In genomic region chr12:115597157-115597712, GRCh38 we compare ENCODE assay signal across 14 cellular contexts.
DNase-seq lines count a peak whose midpoint lies in the region; ATAC-seq and TF ChIP-seq lines count a peak whose summit lies in the region.
"Had no signal": no experiment of that assay in that cellular context is flagged by ENCODE, and none has a peak within 500 bp of the region (broad histone marks: within the 10 kb centered on the region; RNA-seq: fewer than 3 reads in every experiment).

No MANE protein-coding gene starts in this region.

- peaks cover 0 to 6% of the 10 kb centered on the region in 2 experiments; a peak in 2 of 4 replicates for H3K4me1 ChIP-seq in HCT116 (ENCODE audit: control insufficient read depth in 1 of 2, insufficient read depth in 2 of 2, low read length in 2 of 2)
- H3K4me1 ChIP-seq in sigmoid colon, result peaks cover 0 to 13% (median 11%) of the 10 kb centered on the region in 4 donors
- H3K4me1 ChIP-seq in osteoblast (ENCODE audit: insufficient read depth, low read length), result no peaks in the 10 kb centered on the region

- POLR2A ChIA-PET in HCT116 (lab: Charles Lee), result no interaction called here

- H3K9me3 ChIP-seq in HCT116 (ENCODE audit: control insufficient read depth in 1 of 2, insufficient read depth in 1 of 2, low read depth in 1 of 2, low read length in 2 of 2) (no peaks in the 10 kb centered on the region), sigmoid colon (no peaks in the 10 kb centered on the region), osteoblast (ENCODE audit: low read depth, low read length) (no peaks in the 10 kb centered on the region)

- BruUV-seq in HCT116 (replicated peaks; lab: Mats Ljungman, UMichigan), result no TSS peak

- in situ Hi-C loops in Caki2 (cut with HindIII; ENCODE audit: low pct_unique_long_range_greater_than_20kb, low sequenced_read_pairs), result no loop called here

- TF ChIP-seq RAD21 in HCT116 (IDR thresholded peaks at IDR 0.05; ENCODE audit: low read depth), result no peak

- no peak overlapping the region for H3K27ac ChIP-seq in HCT116 (ENCODE audit: low read depth, low read length)
- no peak overlapping the region for H3K27ac ChIP-seq in sigmoid colon
- no peak overlapping the region for H3K27ac ChIP-seq in osteoblast (ENCODE audit: low read depth, low read length)
- H3K27ac ChIP-seq: coronary artery, heart right ventricle, tibial nerve had no signal

- TF ChIP-seq EP300 in sigmoid colon (IDR thresholded peaks at IDR 0.05), result no peak

- H4K20me1 ChIP-seq in HCT116 (ENCODE audit: insufficient read depth) (no peaks in the 10 kb centered on the region), osteoblast (ENCODE audit: insufficient read depth, low read length) (no peaks in the 10 kb centered on the region)

- no peaks in the 10 kb centered on the region for H3K79me2 ChIP-seq in HCT116 (ENCODE audit: insufficient read depth, low read length)
- H3K79me2 ChIP-seq in osteoblast (ENCODE audit: insufficient read depth, low read length), result no peaks in the 10 kb centered on the region

- RAD21 ChIA-PET in HCT116 (lab: Charles Lee; ENCODE audit: low non-redundant PET in 1 of 2, low total read pairs in 2 of 2, uncharacterized antibody in 2 of 2, unreplicated experiment in 2 of 2), result no interaction called here

- TF ChIP-seq CTCF in HCT116 (IDR thresholded peaks at IDR 0.05 in 2 of 3, conservative IDR thresholded peaks at IDR 0.05 in 1 of 3; ENCODE audit: borderline replicate concordance in 1 of 3, insufficient read depth in 1 of 3, low read depth in 2 of 3, low read length in 2 of 3), result no peak
- TF ChIP-seq CTCF in sigmoid colon (IDR thresholded peaks at IDR 0.05), result no peak
- TF ChIP-seq CTCF in osteoblast (IDR thresholded peaks at IDR 0.05; ENCODE audit: extremely low read depth, low read depth, low read length), result no peak

- DNase-seq in Caki2 (ENCODE audit: low read depth), result peak; percentile 19
- DNase-seq in HCT116 (ENCODE audit: low read depth, low spot score), result peak; percentile 16
- peak; percentile 89 for DNase-seq in SW480 (ENCODE audit: low spot score)
- DNase-seq in glomerular visceral epithelial cell (ENCODE audit: extremely low spot score), result peak; percentile 56
- no peak for DNase-seq in sigmoid colon
- no peak for DNase-seq in NCI-H1417 (lab: John Stamatoyannopoulos, UW)
- no peak for DNase-seq in osteoblast (ENCODE audit: insufficient read length, low spot score, missing footprints)
- DNase-seq: activated B cell treated with CpG ODN at 0.5 μM for 24 hours; activated effector memory CD4-positive, alpha-beta T cell treated with anti-CD3 and anti-CD28 coated beads, Interleukin-2, amount 50 U/mL, for 16 hours; heart right ventricle; midbrain; NCI-H2171 had no signal

- H3K4me3 ChIP-seq in HCT116 (replicated peaks in 1 of 2; ENCODE audit: low read depth in 1 of 2, low read length in 2 of 2), result no peak overlapping the region
- no peak overlapping the region for H3K4me3 ChIP-seq in sigmoid colon
- H3K4me3 ChIP-seq in osteoblast (ENCODE audit: insufficient read depth, low read length), result no peak overlapping the region
- H3K4me3 ChIP-seq: coronary artery, heart right ventricle, tibial nerve had no signal

- intact Hi-C loops in HCT116 (cut with micrococcal nuclease) (no loop called here), sigmoid colon (cut with DNase I) (no loop called here)

- TF ChIP-seq POLR2A in HCT116 (IDR thresholded peaks at IDR 0.05; ENCODE audit: borderline replicate concordance, extremely low read depth, insufficient read depth, insufficient read length) (no peak), sigmoid colon (IDR thresholded peaks at IDR 0.05) (no peak)

- 63 to 71% methylated on average over 3 of the region's 3 CpGs for WGBS in sigmoid colon, 2 donors

- peak overlapping the region; percentile 14; the same call in 1 of the 2 replicates for H3K4me2 ChIP-seq in HCT116 (ENCODE audit: low read length)
- H3K4me2 ChIP-seq in osteoblast (ENCODE audit: insufficient read depth, low read length), result no peak overlapping the region

- peak; percentile 70 for ATAC-seq in HCT116

- CTCF ChIA-PET in HCT116 (lab: Charles Lee), result interaction anchor here (0.6 kb wide), 1 partner anchor 933 kb away, joined by 3 read pairs; no protein-coding TSS in a partner anchor

- H3K36me3 ChIP-seq in HCT116 (ENCODE audit: control insufficient read depth in 1 of 2, insufficient read depth in 2 of 2, low read length in 2 of 2) (no peaks in the 10 kb centered on the region), sigmoid colon (no peaks in the 10 kb centered on the region), osteoblast (ENCODE audit: insufficient read depth, low read length) (no peaks in the 10 kb centered on the region)
- H3K36me3 ChIP-seq: heart right ventricle, tibial nerve had no signal

- H3K9ac ChIP-seq in HCT116 (ENCODE audit: low read length), result no peak overlapping the region

- H3K9me2 ChIP-seq in HCT116 (ENCODE audit: insufficient read depth), result no peaks in the 10 kb centered on the region

- H3K27me3 ChIP-seq in HCT116 (ENCODE audit: insufficient read depth, low read length) (no peaks in the 10 kb centered on the region), sigmoid colon (peaks cover 0 to 63% (median 23%) of the 10 kb centered on the region in 3 donors), osteoblast (ENCODE audit: insufficient read depth, low read length) (peaks cover 11% of the 10 kb centered on the region)
- H3K27me3 ChIP-seq: tibial nerve had no signal

- no peak overlapping the region for H2AFZ ChIP-seq in HCT116 (ENCODE audit: low read depth, low read length, poor library complexity, severe bottlenecking)
- no peak overlapping the region for H2AFZ ChIP-seq in osteoblast (ENCODE audit: low read length)

TF ChIP-seq in HCT116, 20 proteins besides CTCF, POLR2A, EP300 and RAD21:
- 0 out of 2 replicates have a peak, but pooled peaks have one; percentile 29 for TF ChIP-seq JUND (IDR thresholded peaks at IDR 0.05)
- peak; percentile 35; the same call in 1 of the 2 replicates for TF ChIP-seq FOSL1 (IDR thresholded peaks at IDR 0.05; ENCODE audit: low read depth)
- no peak for TF ChIP-seq ZFX (IDR thresholded peaks at IDR 0.05)

Comparison
In these comparisons a context has a peak if more than half of its experiments do, and no peak if none do; other contexts are left out.
1. DNase-seq: peak in Caki2 (single experiment), HCT116 (single experiment), SW480 (single experiment) and glomerular visceral epithelial cell (single experiment); none in sigmoid colon (single experiment), NCI-H1417 (0 of 3) and osteoblast (single experiment).